Comparison of ENCODE assay signal across 25 cellular contexts in genomic region chr3:48679416-48680380, GRCh38. TPM values are rescaled to one million over a fixed set of nuclear protein-coding genes. Genes with fewer than 3 reads are reported as not detected.
DNase-seq lines count a peak whose midpoint lies in the region; FAIRE-seq and TF ChIP-seq lines count a peak whose summit lies in the region.
"Had no signal": no experiment of that assay in that cellular context is flagged by ENCODE, and none has a peak within 500 bp of the region (broad histone marks: within the 10 kb centered on the region; RNA-seq: fewer than 3 reads in every experiment).

No MANE protein-coding gene starts in this region.

- H3K9me3 ChIP-seq in parathyroid adenoma (ENCODE audit: control insufficient read depth, low read length), result no peaks in the 10 kb centered on the region
- H3K9me3 ChIP-seq in left ventricle myocardium inferior (replicated peaks), result no peaks in the 10 kb centered on the region
- H3K9me3 ChIP-seq: upper lobe of right lung had no signal

- peaks cover 4% of the 10 kb centered on the region for H3K79me2 ChIP-seq in parathyroid adenoma

- H2AFZ ChIP-seq in parathyroid adenoma, result no peak overlapping the region

- H3K9ac ChIP-seq in parathyroid adenoma, result no peak overlapping the region

- peaks cover 43% of the 10 kb centered on the region for H3K4me1 ChIP-seq in parathyroid adenoma
- peaks cover 20% of the 10 kb centered on the region for H3K4me1 ChIP-seq in left ventricle myocardium inferior

- H3K36me3 ChIP-seq in parathyroid adenoma (ENCODE audit: control insufficient read depth, insufficient read depth, low read length) (no peaks in the 10 kb centered on the region), left ventricle myocardium inferior (peaks cover 65% of the 10 kb centered on the region)

- no peak for TF ChIP-seq CTCF in parathyroid adenoma (IDR thresholded peaks at IDR 0.05)
- no peak for TF ChIP-seq CTCF in left ventricle myocardium inferior (IDR thresholded peaks at IDR 0.05; ENCODE audit: borderline replicate concordance)

- DNase-seq in SIG-M5 treated with dmso at 0.1 percent for 504 hours (lab: John Stamatoyannopoulos, UW; ENCODE audit: unreplicated experiment) (peak; percentile 71), SIG-M5 (lab: John Stamatoyannopoulos, UW) (no peak), RPMI8226 (peak; percentile 51), GM19239 (ENCODE audit: insufficient read length, low spot score) (no peak), left ventricle myocardium inferior (no peak)
- DNase-seq: 8988T; activated gamma-delta T cell treated with Interleukin-2 at 50 U/mL for 16 hours; DMS79; MM.1S; naive thymus-derived CD8-positive, alpha-beta T cell; NCI-H2081; NCI-H510A treated with DMSO at 0.1 percent for 48 hours; stimulated activated naive CD8-positive, alpha-beta T cell treated with anti-CD3 and anti-CD28 coated beads, Interleukin-15, Interleukin-2, amounts not matched to agents 100 U/mL and 50 U/mL, for 24 hours; SW 1271; upper lobe of right lung had no signal

- intact Hi-C loops in left ventricle myocardium inferior (cut with micrococcal nuclease), result no loop called here

- H3K27ac ChIP-seq in parathyroid adenoma (peak overlapping the region; percentile 95), left ventricle myocardium inferior (replicated peaks) (no peak overlapping the region)
- H3K27ac ChIP-seq: upper lobe of right lung, VCaP had no signal

- H3K27me3 ChIP-seq in parathyroid adenoma (ENCODE audit: control insufficient read depth, insufficient read depth, low read length) (no peaks in the 10 kb centered on the region), left ventricle myocardium inferior (ENCODE audit: low read depth) (no peaks in the 10 kb centered on the region)
- H3K27me3 ChIP-seq: upper lobe of right lung had no signal

- no peak overlapping the region for H3K4me2 ChIP-seq in parathyroid adenoma (ENCODE audit: low read length)

- FAIRE-seq in GM19239 (lab: Jason Lieb, UNC), result no peak
- FAIRE-seq: colon, endothelial cell of umbilical vein, frontal cortex had no signal

- H3K4me3 ChIP-seq in parathyroid adenoma (ENCODE audit: low read depth, low read length), result no peak overlapping the region
- no peak overlapping the region for H3K4me3 ChIP-seq in left ventricle myocardium inferior
- H3K4me3 ChIP-seq: upper lobe of right lung had no signal

RNA-seq across cellular contexts. Expression of gene NCKIPSD, which starts 6.0 kb away (rescaled TPM):
- 17.0 TPM for total RNA-seq in left ventricle myocardium inferior

RNA-seq across cellular contexts. Expression of gene CELSR3, which starts 17.0 kb away (rescaled TPM):
- total RNA-seq in left ventricle myocardium inferior, result 0.14 TPM

RNA-seq across cellular contexts. Expression of gene IP6K2, which starts 37.3 kb away (rescaled TPM):
- total RNA-seq in left ventricle myocardium inferior, result 23.5 TPM

RNA-seq across cellular contexts. Expression of gene SLC26A6, which starts 44.4 kb away (rescaled TPM):
- 12.9 TPM for total RNA-seq in left ventricle myocardium inferior

RNA-seq across cellular contexts. Expression of gene TMEM89, which starts 58.1 kb away (rescaled TPM):
- not detected for total RNA-seq in left ventricle myocardium inferior
- total RNA-seq: aorta; endothelial cell of umbilical vein; frontal cortex; H4; HT-29; liver; naive thymus-derived CD8-positive, alpha-beta T cell; progenitor cell of endocrine pancreas; upper lobe of right lung had no signal

Comparison
In these comparisons a context has a peak if more than half of its experiments do, and no peak if none do; other contexts are left out.
1. DNase-seq: peak in SIG-M5 treated with dmso at 0.1 percent for 504 hours (single experiment) and RPMI8226 (single experiment); none in SIG-M5 (single experiment), GM19239 (single experiment) and left ventricle myocardium inferior (single experiment).